ENCODE assay signal across 8 cellular contexts in the genomic region with DNA sequence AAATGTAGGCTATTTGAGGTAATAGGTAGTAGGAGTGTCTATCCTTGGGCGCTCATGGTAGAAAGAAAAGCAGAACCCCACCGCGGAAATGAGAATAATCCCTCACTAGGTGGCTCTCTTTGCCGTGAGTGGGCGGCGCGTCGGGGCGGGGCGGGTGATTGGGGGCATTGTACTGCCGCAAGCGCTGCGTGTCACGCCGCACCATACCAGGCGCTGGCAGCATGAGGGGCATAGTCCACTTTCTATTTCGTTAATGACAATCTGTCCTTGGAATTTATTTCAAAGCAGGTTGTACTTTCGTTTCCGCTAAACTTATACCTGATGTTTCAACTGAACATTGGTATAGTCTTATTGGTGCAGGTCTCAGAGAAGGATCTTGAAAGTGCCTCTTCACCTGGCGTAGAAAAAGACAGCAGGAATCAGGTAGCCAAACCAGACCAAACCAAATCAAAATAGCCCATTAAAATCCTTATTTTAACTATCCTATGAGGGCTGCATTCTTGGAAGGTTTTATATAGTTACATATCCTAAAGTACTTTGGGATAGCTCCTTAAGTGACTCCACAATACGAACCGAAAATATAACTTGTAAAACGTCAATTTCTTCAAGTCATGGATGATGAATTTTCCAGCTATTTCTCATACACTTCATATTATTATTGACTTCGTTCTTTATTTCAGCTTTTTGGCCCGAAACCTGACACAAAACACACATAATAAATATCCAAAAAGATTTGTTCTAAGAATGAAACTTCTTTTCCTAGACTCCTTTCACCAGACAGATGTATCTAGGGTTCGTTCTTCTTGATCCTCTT. TPM values are rescaled to one million over a fixed set of nuclear protein-coding genes. Genes with fewer than 3 reads are reported as not detected.
DNase-seq lines count a peak whose midpoint lies in the region; ATAC-seq and TF ChIP-seq lines count a peak whose summit lies in the region.

No MANE protein-coding gene starts in this region.

- H3K27me3 ChIP-seq in colonic mucosa = no peaks in the 10 kb centered on the region
- no peaks in the 10 kb centered on the region for H3K27me3 ChIP-seq in left lung

- H3K9me3 ChIP-seq in colonic mucosa (no peaks in the 10 kb centered on the region), left lung (no peaks in the 10 kb centered on the region)

- TF ChIP-seq CTCF in colonic mucosa (IDR thresholded peaks at IDR 0.05) = peak; percentile 21
- TF ChIP-seq CTCF in left lung (IDR thresholded peaks at IDR 0.05) = peak in 1 of 2 donors; percentile 30

- H3K4me1 Mint-ChIP-seq in activated CD4-positive, alpha-beta T cell treated with anti-CD3 and anti-CD28 coated beads, Interleukin-2, amount 10 ng/mL, durations not matched to agents 24 days and 14 days = peaks cover 29% of the 10 kb centered on the region

- peaks cover 9% of the 10 kb centered on the region for H3K27me3 Mint-ChIP-seq in activated CD4-positive, alpha-beta T cell treated with anti-CD3 and anti-CD28 coated beads, Interleukin-2, amount 10 ng/mL, durations not matched to agents 24 days and 14 days

- peak overlapping the region; percentile 92 for H3K4me3 Mint-ChIP-seq in activated CD4-positive, alpha-beta T cell treated with anti-CD3 and anti-CD28 coated beads, Interleukin-2, amount 10 ng/mL, durations not matched to agents 24 days and 14 days

- ATAC-seq in GM19035 (IDR thresholded peaks at IDR 0.05; ENCODE audit: unreplicated experiment) (peak; percentile 33), HG03457 (IDR thresholded peaks at IDR 0.05; ENCODE audit: unreplicated experiment) (peak; percentile 34), left lung (peak; percentile 54)

- H3K9ac ChIP-seq in colonic mucosa (ENCODE audit: low read depth in 2 of 2, low read length in 2 of 2) = peak overlapping the region; percentile 88 to 97

- H3K4me3 ChIP-seq in colonic mucosa = peak overlapping the region; percentile 96
- H3K4me3 ChIP-seq in left lung = peak overlapping the region; percentile 84 to 94

- H3K4me1 ChIP-seq in colonic mucosa (peaks cover 5% of the 10 kb centered on the region), left lung (peaks cover 6 to 38% of the 10 kb centered on the region in 2 donors)

- peak; percentile 75 for DNase-seq in AG08396 (ENCODE audit: low spot score)
- DNase-seq in NCI-H524 treated with DMSO at 0.1 percent for 48 hours (lab: John Stamatoyannopoulos, UW) = peak; percentile 23
- peak; percentile 97 for DNase-seq in activated CD4-positive, alpha-beta T cell treated with anti-CD3 and anti-CD28 coated beads, Interleukin-2, amount 10 ng/mL, durations not matched to agents 24 days and 14 days
- DNase-seq in colonic mucosa = peak; percentile 96
- DNase-seq in left lung = peak; percentile 90 to 97
- DNase-seq in stimulated activated CD4-positive, alpha-beta T cell treated with anti-CD3 and anti-CD28 coated beads, Interleukin-2, amount 100 ng/mL, for 48 hours = peak; percentile 82 to 84

- H3K27ac Mint-ChIP-seq in activated CD4-positive, alpha-beta T cell treated with anti-CD3 and anti-CD28 coated beads, Interleukin-2, amount 10 ng/mL, durations not matched to agents 24 days and 14 days = peak overlapping the region; percentile 100

- peaks cover 13% of the 10 kb centered on the region for H3K36me3 Mint-ChIP-seq in activated CD4-positive, alpha-beta T cell treated with anti-CD3 and anti-CD28 coated beads, Interleukin-2, amount 10 ng/mL, durations not matched to agents 24 days and 14 days (ENCODE audit: low read depth)

- intact Hi-C loops in activated CD4-positive, alpha-beta T cell treated with anti-CD3 and anti-CD28 coated beads, Interleukin-2, amount 10 ng/mL, durations not matched to agents 24 days and 14 days (cut with micrococcal nuclease) = loop anchor here (1.0 to 10.0 kb wide), 12 partner anchors 73 to 1284 kb away; a partner anchor contains a TSS
- intact Hi-C loops in colonic mucosa (cut with DNase I) (loop anchor here (5.0 kb wide), 1 partner anchor 72 kb away; no protein-coding TSS in a partner anchor), left lung (cut with DNase I) (loop anchor here in 1 of 2 donors (10.0 kb wide), 2 partner anchors 74 to 164 kb away; a partner anchor contains a TSS)

- no peaks in the 10 kb centered on the region for H3K9me3 Mint-ChIP-seq in activated CD4-positive, alpha-beta T cell treated with anti-CD3 and anti-CD28 coated beads, Interleukin-2, amount 10 ng/mL, durations not matched to agents 24 days and 14 days

- H3K36me3 ChIP-seq in colonic mucosa = no peaks in the 10 kb centered on the region
- no peaks in the 10 kb centered on the region for H3K36me3 ChIP-seq in left lung

- H3K27ac ChIP-seq in colonic mucosa (peak overlapping the region; percentile 95), left lung (peak overlapping the region; percentile 97 to 99)

RNA-seq across cellular contexts. Expression of a gene that starts 1.9 kb away (rescaled TPM):
- 78.4 and 79.8 TPM in 2 replicates for total RNA-seq in activated CD4-positive, alpha-beta T cell treated with anti-CD3 and anti-CD28 coated beads, Interleukin-2, amount 10 ng/mL, durations not matched to agents 24 days and 14 days
- total RNA-seq in colonic mucosa (10 to 100 TPM; 55.2 to 57.1 TPM), left lung (10 to 100 TPM; 49.6 to 65.5 TPM)

RNA-seq across cellular contexts. Expression of a gene that starts 52.2 kb away (rescaled TPM):
- total RNA-seq in activated CD4-positive, alpha-beta T cell treated with anti-CD3 and anti-CD28 coated beads, Interleukin-2, amount 10 ng/mL, durations not matched to agents 24 days and 14 days = not detected in 2 replicates
- 1 to 10 TPM in 1 of 2 donors, under 1 TPM in 1; 0.27 to 1.4 TPM for total RNA-seq in colonic mucosa
- 1 to 10 TPM; 1.1 to 1.5 TPM for total RNA-seq in left lung

Comparison
In these comparisons a context has a peak if more than half of its experiments do, and no peak if none do; other contexts are left out.
1. Peak in every context shown above with its lines: DNase-seq, ATAC-seq, H3K4me3 ChIP-seq and H3K27ac ChIP-seq.
2. DNase-seq: peak in every context shown above with its lines; median percentile 97 in activated CD4-positive, alpha-beta T cell treated with anti-CD3 and anti-CD28 coated beads, Interleukin-2, amount 10 ng/mL, durations not matched to agents 24 days and 14 days; 96 in colonic mucosa; 94 in left lung; 83 in stimulated activated CD4-positive, alpha-beta T cell treated with anti-CD3 and anti-CD28 coated beads, Interleukin-2, amount 100 ng/mL, for 48 hours; 75 in AG08396; 23 in NCI-H524 treated with DMSO at 0.1 percent for 48 hours.